ENCODE assay signal across 1 cellular context in the genomic region with DNA sequence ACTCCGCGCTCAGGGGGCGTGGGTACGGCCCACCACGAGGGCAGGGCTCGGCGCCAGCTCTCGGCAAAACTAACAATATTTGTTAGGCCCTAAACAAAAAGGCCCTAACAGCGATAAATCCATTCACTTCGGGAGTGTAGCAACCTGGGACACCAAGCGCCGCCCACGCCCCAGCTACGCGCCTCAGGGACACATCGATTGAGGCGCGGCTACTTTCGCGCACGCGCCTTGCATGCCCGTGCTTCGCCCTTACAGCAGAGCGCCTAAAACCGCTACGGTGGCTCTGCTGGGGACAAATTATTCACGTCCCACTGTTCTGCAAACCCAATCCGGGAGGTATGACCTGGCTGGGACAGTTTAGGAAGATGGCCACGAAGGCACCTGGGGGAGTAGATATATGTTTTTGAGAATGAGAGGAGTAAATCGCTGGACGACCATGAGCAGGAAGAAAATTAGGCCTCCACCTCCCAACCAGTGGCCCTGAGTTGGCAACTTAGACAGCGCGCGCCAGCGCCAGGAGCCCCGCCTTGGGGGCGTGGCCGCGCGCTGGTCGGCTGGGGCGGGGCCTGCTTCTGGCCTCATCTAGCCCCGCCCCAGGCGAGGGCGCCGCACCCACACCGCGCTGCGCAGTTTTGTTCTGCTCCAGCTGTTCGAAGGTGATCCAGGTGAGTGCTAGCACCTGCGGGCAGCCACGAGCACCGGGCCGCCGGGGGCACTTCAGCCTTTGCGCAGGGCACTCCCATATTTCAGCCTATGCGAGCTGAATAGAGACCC.
A peak's percentile ranks its signal among the peaks of the same experiment; 100 is the strongest.
TF ChIP-seq lines count a peak whose summit lies in the region.

A gene (plus strand): TSS at position 606 of the 774 bp plus-strand sequence. CDS start 18,614 bp downstream, outside the sequence.

TF ChIP-seq in GM23338, 12 proteins besides CTCF, POLR2A, EP300 and RAD21 (continued from another document):
- TF ChIP-seq, protein P1, sequence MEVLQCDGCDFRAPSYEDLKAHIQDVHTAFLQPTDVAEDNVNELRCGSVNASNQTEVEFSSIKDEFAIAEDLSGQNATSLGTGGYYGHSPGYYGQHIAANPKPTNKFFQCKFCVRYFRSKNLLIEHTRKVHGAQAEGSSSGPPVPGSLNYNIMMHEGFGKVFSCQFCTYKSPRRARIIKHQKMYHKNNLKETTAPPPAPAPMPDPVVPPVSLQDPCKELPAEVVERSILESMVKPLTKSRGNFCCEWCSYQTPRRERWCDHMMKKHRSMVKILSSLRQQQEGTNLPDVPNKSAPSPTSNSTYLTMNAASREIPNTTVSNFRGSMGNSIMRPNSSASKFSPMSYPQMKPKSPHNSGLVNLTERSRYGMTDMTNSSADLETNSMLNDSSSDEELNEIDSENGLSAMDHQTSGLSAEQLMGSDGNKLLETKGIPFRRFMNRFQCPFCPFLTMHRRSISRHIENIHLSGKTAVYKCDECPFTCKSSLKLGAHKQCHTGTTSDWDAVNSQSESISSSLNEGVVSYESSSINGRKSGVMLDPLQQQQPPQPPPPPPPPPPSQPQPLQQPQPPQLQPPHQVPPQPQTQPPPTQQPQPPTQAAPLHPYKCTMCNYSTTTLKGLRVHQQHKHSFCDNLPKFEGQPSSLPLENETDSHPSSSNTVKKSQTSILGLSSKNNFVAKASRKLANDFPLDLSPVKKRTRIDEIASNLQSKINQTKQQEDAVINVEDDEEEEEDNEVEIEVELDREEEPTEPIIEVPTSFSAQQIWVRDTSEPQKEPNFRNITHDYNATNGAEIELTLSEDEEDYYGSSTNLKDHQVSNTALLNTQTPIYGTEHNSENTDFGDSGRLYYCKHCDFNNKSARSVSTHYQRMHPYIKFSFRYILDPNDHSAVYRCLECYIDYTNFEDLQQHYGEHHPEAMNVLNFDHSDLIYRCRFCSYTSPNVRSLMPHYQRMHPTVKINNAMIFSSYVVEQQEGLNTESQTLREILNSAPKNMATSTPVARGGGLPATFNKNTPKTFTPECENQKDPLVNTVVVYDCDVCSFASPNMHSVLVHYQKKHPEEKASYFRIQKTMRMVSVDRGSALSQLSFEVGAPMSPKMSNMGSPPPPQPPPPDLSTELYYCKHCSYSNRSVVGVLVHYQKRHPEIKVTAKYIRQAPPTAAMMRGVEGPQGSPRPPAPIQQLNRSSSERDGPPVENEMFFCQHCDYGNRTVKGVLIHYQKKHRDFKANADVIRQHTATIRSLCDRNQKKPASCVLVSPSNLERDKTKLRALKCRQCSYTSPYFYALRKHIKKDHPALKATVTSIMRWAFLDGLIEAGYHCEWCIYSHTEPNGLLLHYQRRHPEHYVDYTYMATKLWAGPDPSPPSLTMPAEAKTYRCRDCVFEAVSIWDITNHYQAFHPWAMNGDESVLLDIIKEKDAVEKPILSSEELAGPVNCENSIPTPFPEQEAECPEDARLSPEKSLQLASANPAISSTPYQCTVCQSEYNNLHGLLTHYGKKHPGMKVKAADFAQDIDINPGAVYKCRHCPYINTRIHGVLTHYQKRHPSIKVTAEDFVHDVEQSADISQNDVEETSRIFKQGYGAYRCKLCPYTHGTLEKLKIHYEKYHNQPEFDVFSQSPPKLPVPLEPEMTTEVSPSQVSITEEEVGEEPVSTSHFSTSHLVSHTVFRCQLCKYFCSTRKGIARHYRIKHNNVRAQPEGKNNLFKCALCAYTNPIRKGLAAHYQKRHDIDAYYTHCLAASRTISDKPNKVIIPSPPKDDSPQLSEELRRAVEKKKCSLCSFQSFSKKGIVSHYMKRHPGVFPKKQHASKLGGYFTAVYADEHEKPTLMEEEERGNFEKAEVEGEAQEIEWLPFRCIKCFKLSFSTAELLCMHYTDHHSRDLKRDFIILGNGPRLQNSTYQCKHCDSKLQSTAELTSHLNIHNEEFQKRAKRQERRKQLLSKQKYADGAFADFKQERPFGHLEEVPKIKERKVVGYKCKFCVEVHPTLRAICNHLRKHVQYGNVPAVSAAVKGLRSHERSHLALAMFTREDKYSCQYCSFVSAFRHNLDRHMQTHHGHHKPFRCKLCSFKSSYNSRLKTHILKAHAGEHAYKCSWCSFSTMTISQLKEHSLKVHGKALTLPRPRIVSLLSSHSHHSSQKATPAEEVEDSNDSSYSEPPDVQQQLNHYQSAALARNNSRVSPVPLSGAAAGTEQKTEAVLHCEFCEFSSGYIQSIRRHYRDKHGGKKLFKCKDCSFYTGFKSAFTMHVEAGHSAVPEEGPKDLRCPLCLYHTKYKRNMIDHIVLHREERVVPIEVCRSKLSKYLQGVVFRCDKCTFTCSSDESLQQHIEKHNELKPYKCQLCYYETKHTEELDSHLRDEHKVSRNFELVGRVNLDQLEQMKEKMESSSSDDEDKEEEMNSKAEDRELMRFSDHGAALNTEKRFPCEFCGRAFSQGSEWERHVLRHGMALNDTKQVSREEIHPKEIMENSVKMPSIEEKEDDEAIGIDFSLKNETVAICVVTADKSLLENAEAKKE (CRISPR knock-in tag; IDR thresholded peaks at IDR 0.05) = no peak
- no peak for TF ChIP-seq STAT1 (IDR thresholded peaks at IDR 0.05; ENCODE audit: unreplicated experiment)
- TF ChIP-seq, protein P2, sequence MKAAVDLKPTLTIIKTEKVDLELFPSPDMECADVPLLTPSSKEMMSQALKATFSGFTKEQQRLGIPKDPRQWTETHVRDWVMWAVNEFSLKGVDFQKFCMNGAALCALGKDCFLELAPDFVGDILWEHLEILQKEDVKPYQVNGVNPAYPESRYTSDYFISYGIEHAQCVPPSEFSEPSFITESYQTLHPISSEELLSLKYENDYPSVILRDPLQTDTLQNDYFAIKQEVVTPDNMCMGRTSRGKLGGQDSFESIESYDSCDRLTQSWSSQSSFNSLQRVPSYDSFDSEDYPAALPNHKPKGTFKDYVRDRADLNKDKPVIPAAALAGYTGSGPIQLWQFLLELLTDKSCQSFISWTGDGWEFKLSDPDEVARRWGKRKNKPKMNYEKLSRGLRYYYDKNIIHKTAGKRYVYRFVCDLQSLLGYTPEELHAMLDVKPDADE (IDR thresholded peaks at IDR 0.05) = 0 out of 2 replicates have a peak, but pooled peaks have one; percentile 16
